Comparison of ENCODE assay signal across 2 cellular contexts in genomic region chr6:34005845-34006644, GRCh38.
A peak's percentile ranks its signal among the peaks of the same experiment; 100 is the strongest.
TF ChIP-seq lines count a peak whose summit lies in the region.

No MANE protein-coding gene starts in this region.

TF ChIP-seq in GM23338, 12 proteins besides CTCF, POLR2A, EP300 and RAD21 (continued from another document):
- TF ChIP-seq REST (IDR thresholded peaks at IDR 0.05; ENCODE audit: unreplicated experiment), result no peak
- peak; percentile 74 for TF ChIP-seq ZNF462 (CRISPR knock-in tag; IDR thresholded peaks at IDR 0.05)
- no peak for TF ChIP-seq EZH2phosphoT487 (IDR thresholded peaks at IDR 0.05; ENCODE audit: unreplicated experiment)
- TF ChIP-seq ZNF331 (CRISPR knock-in tag; IDR thresholded peaks at IDR 0.05; ENCODE audit: low read depth), result no peak
- TF ChIP-seq CREB1 (CRISPR knock-in tag; IDR thresholded peaks at IDR 0.05; ENCODE audit: low read depth), result peak; percentile 70
- no peak for TF ChIP-seq ZNF114 (CRISPR knock-in tag; IDR thresholded peaks at IDR 0.05)
- TF ChIP-seq EZH2 (IDR thresholded peaks at IDR 0.05; ENCODE audit: low read depth, unreplicated experiment), result no peak
- TF ChIP-seq NANOG (IDR thresholded peaks at IDR 0.05; ENCODE audit: borderline replicate concordance), result peak; percentile 90

TF ChIP-seq in K562, 482 proteins besides CTCF, POLR2A, EP300 and RAD21 (continued from another document):
- TF ChIP-seq ARID4B (CRISPR knock-in tag; IDR thresholded peaks at IDR 0.05) (no peak), SIRT6 (IDR thresholded peaks at IDR 0.05; ENCODE audit: low read depth, low read length) (no peak), BRCA1 (IDR thresholded peaks at IDR 0.05) (no peak), BRCA1 (CRISPR knock-in tag; IDR thresholded peaks at IDR 0.05) (no peak), TAF7 (tag; IDR thresholded peaks at IDR 0.05) (no peak), E4F1 (CRISPR knock-in tag; IDR thresholded peaks at IDR 0.05; ENCODE audit: borderline replicate concordance) (no peak), TFAM (CRISPR knock-in tag; conservative IDR thresholded peaks at IDR 0.05) (no peak), TRIM25 (IDR thresholded peaks at IDR 0.05; ENCODE audit: borderline replicate concordance) (no peak)
